8 cellular contexts compared by ENCODE assay signal in genomic region chr3:113211370-113212154, GRCh38. TPM values are rescaled to one million over a fixed set of nuclear protein-coding genes. Genes with fewer than 3 reads are reported as not detected.
DNase-seq lines count a peak whose midpoint lies in the region; ATAC-seq, FAIRE-seq and TF ChIP-seq lines count a peak whose summit lies in the region.

BOC (plus strand) TSS chr3:113211557; CDS start chr3:113249803, 38,246 bp downstream.

- H3K14ac ChIP-seq in trophoblast cell (ENCODE audit: low read length), result peak within 1 kb of the TSS; percentile 99

- H2BK5ac ChIP-seq in trophoblast cell (ENCODE audit: low read depth, low read length, poor library complexity), result peak within 1 kb of the TSS; percentile 91

- H4K91ac ChIP-seq in trophoblast cell (ENCODE audit: low read depth, low read length), result peak within 1 kb of the TSS; percentile 93

- H2AK5ac ChIP-seq in trophoblast cell (ENCODE audit: low read length), result peak within 1 kb of the TSS; percentile 73

- peak within 1 kb of the TSS; percentile 98 for H2BK120ac ChIP-seq in trophoblast cell (ENCODE audit: insufficient read depth, low read length, poor library complexity)

- peak within 1 kb of the TSS; percentile 44 for H2BK12ac ChIP-seq in trophoblast cell (ENCODE audit: low read length)

- under 1% methylated on average over 76 of the region's 76 CpGs for WGBS in HUES64
- WGBS in adrenal gland, 4 donors, result 0 to 1% (median 1%) methylated on average over 46 to 76 of the region's 76 CpGs
- no CpG with 5 or more reads among the region's 76 CpGs for WGBS in trophoblast cell (ENCODE audit: extremely low coverage, insufficient coverage, insufficient read length)

- DNase-seq in EH (ENCODE audit: low read depth) (peak; percentile 84), adrenal gland (no peak), left cardiac atrium (peak; percentile 43), trophoblast cell (peak; percentile 28 to 69), GM19239 (ENCODE audit: insufficient read length, low spot score) (no peak)
- DNase-seq in stimulated activated CD4-positive, alpha-beta T cell treated with anti-CD3 and anti-CD28 coated beads, Interleukin-4, amount 100 ng/mL, for 4 hours, result no peak

- H3K27ac ChIP-seq in HUES64 (ENCODE audit: low read depth, low read length), result peak within 1 kb of the TSS; percentile 7; the same call in 1 of the 2 replicates
- H3K27ac ChIP-seq in adrenal gland, result peak within 1 kb of the TSS in 4 of 5 donors; percentile 45 to 90 (median 70)
- H3K27ac ChIP-seq in trophoblast cell (ENCODE audit: low read depth, low read length), result peak within 1 kb of the TSS; percentile 94

- intact Hi-C loops in adrenal gland (cut with DNase I), result no loop called here
- intact Hi-C loops in left cardiac atrium (cut with DNase I), result loop anchor here in 1 of 2 donors (5.0 kb wide), 2 partner anchors 71 to 74 kb away; no protein-coding TSS in a partner anchor

- peaks cover 7% of the 10 kb centered on the region for H3K36me3 ChIP-seq in HUES64 (ENCODE audit: insufficient read depth, low read length)
- no peaks in the 10 kb centered on the region for H3K36me3 ChIP-seq in adrenal gland (replicated peaks in 1 of 2)
- peaks cover 0 to 5% of the 10 kb centered on the region in 2 experiments for H3K36me3 ChIP-seq in trophoblast cell (ENCODE audit: control insufficient read depth in 1 of 2, insufficient read depth in 2 of 2, low read length in 2 of 2)

- peaks cover 21% of the 10 kb centered on the region for H3K27me3 ChIP-seq in HUES64 (ENCODE audit: insufficient read depth, low read length)
- no peaks in the 10 kb centered on the region for H3K27me3 ChIP-seq in adrenal gland
- no peaks in the 10 kb centered on the region for H3K27me3 ChIP-seq in trophoblast cell (ENCODE audit: insufficient read depth, low read length)

- H3K4ac ChIP-seq in trophoblast cell (ENCODE audit: low read depth, low read length), result peak within 1 kb of the TSS; percentile 95

- peak in 1 of 2 donors; percentile 7 for TF ChIP-seq POLR2A in adrenal gland (IDR thresholded peaks at IDR 0.05)

- H3K4me2 ChIP-seq in trophoblast cell (ENCODE audit: low read length), result peak within 1 kb of the TSS; percentile 66

- H3K4me1 ChIP-seq in HUES64 (ENCODE audit: insufficient read depth, low read length), result peaks cover 7% of the 10 kb centered on the region; the same call in 1 of the 2 replicates
- H3K4me1 ChIP-seq in adrenal gland (replicated peaks in 1 of 2), result no peaks in the 10 kb centered on the region
- H3K4me1 ChIP-seq in trophoblast cell (ENCODE audit: control insufficient read depth in 1 of 2, insufficient read depth in 2 of 2, low read length in 2 of 2), result peaks cover 9 to 14% of the 10 kb centered on the region in 2 experiments

- H3K18ac ChIP-seq in trophoblast cell (ENCODE audit: low read length), result peak within 1 kb of the TSS; percentile 97

- H4K8ac ChIP-seq in trophoblast cell (ENCODE audit: low read depth, low read length), result peak within 1 kb of the TSS; percentile 86

- peak in 1 of 6 experiments; percentile 1 for TF ChIP-seq CTCF in adrenal gland (IDR thresholded peaks at IDR 0.05)

- peak within 1 kb of the TSS; percentile 73 for H3K9ac ChIP-seq in HUES64 (ENCODE audit: low read depth, low read length)
- peak within 1 kb of the TSS; percentile 84 for H3K9ac ChIP-seq in trophoblast cell (ENCODE audit: low read length)

- peaks cover 17% of the 10 kb centered on the region for H3K79me1 ChIP-seq in trophoblast cell (ENCODE audit: low read length)

- H2AFZ ChIP-seq in trophoblast cell (ENCODE audit: insufficient read depth, low read length, poor library complexity), result peak within 1 kb of the TSS; percentile 97

- H3K23ac ChIP-seq in trophoblast cell (ENCODE audit: low read length), result no peak within 1 kb of the TSS

- H3K4me3 ChIP-seq in HUES64 (ENCODE audit: low read length) (peak within 1 kb of the TSS; percentile 72), adrenal gland (peak within 1 kb of the TSS in 2 of 4 donors; percentile 33 to 84), trophoblast cell (ENCODE audit: low read depth, low read length) (peak within 1 kb of the TSS; percentile 89)

- FAIRE-seq in GM19239 (lab: Jason Lieb, UNC), result no peak

- H4K12ac ChIP-seq in trophoblast cell (ENCODE audit: low read depth, low read length), result peak within 1 kb of the TSS; percentile 93

- peaks cover 15% of the 10 kb centered on the region for H3K79me2 ChIP-seq in trophoblast cell (ENCODE audit: control insufficient read depth, insufficient read depth, low read length, poor library complexity)

- no peaks in the 10 kb centered on the region for H3K9me3 ChIP-seq in HUES64 (ENCODE audit: insufficient read depth, low read depth, low read length)
- no peaks in the 10 kb centered on the region for H3K9me3 ChIP-seq in adrenal gland (replicated peaks in 1 of 3)
- H3K9me3 ChIP-seq in trophoblast cell (ENCODE audit: insufficient read depth, low read depth, low read length), result no peaks in the 10 kb centered on the region

- ATAC-seq in left cardiac atrium (peak; percentile 81 to 92), HG03457 (IDR thresholded peaks at IDR 0.05; ENCODE audit: unreplicated experiment) (no peak)

RNA-seq across cellular contexts. Expression of gene BOC, which starts in this region (rescaled TPM):
- polyA plus RNA-seq in HUES64 (2013, experiment 1 of 2), result 23.5 TPM
- polyA plus RNA-seq in HUES64 (2013, experiment 2 of 2), result 32.3 TPM
- total RNA-seq in adrenal gland (10 to 100 TPM in 4 of 8 donors, 1 to 10 TPM in 4; 6.7 to 22.3 (median 12.4) TPM), left cardiac atrium (10 to 100 TPM; 14.5 to 16.3 TPM)
- 10 to 100 TPM in 1 of 3 donors, 1 to 10 TPM in 2; 1.9 to 10.2 (median 9.3) TPM for polyA plus RNA-seq in adrenal gland
- 43.4 and 43.9 TPM in 2 replicates for polyA plus RNA-seq in trophoblast cell (2013)

Comparison
In these comparisons a context has a peak if more than half of its experiments do, and no peak if none do; other contexts are left out.
1. DNase-seq: peak in EH (single experiment), left cardiac atrium (single experiment) and trophoblast cell (2 of 2); none in adrenal gland (0 of 7), GM19239 (single experiment) and stimulated activated CD4-positive, alpha-beta T cell treated with anti-CD3 and anti-CD28 coated beads, Interleukin-4, amount 100 ng/mL, for 4 hours (0 of 2).
2. H3K27ac ChIP-seq: peak in every context shown above with its lines; median percentile 94 in trophoblast cell; 70 in adrenal gland; 7 in HUES64.